Comparison of ENCODE assay signal across 9 cellular contexts in the genomic region with DNA sequence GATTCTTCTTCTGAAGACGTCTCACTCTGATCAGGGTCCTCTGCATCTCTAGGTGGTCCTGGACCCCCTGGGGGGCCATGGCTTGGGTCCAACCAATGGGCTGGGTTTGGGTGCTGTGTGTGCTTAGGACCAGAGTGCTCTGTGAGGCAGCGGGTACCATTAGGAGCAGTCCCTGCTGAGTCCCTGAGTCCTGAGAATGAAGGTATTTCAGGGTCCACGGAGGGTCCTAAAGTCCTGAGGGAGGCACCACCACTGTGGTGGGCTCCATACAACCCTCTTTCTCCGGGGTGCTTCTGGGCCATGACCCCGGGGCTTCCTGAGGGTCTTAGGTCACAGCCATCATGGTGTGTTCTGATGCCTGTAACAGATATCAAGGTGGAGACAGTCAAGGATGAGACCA. TPM values are rescaled to one million over a fixed set of nuclear protein-coding genes. Genes with fewer than 3 reads are reported as not detected.
DNase-seq lines count a peak whose midpoint lies in the region; TF ChIP-seq lines count a peak whose summit lies in the region.
"Had no signal": no experiment of that assay in that cellular context is flagged by ENCODE, and none has a peak within 500 bp of the region (broad histone marks: within the 10 kb centered on the region; RNA-seq: fewer than 3 reads in every experiment).

No MANE protein-coding gene starts in this region.

- peak overlapping the region; percentile 89 for H3K4me3 ChIP-seq in GM12865 (ENCODE audit: low read depth, low read length)
- H3K4me3 ChIP-seq in SJSA1: peak overlapping the region; percentile 54
- H3K4me3 ChIP-seq in esophagus squamous epithelium: peak overlapping the region in 1 of 4 donors; percentile 75
- H3K4me3 ChIP-seq in sigmoid colon: peak overlapping the region in 1 of 4 donors; percentile 81
- H3K4me3 ChIP-seq in prostate gland: no peak overlapping the region

- no peaks in the 10 kb centered on the region for H3K9me3 ChIP-seq in SJSA1 (replicated peaks)
- H3K9me3 ChIP-seq in esophagus squamous epithelium: no peaks in the 10 kb centered on the region
- H3K9me3 ChIP-seq in sigmoid colon: no peaks in the 10 kb centered on the region
- no peaks in the 10 kb centered on the region for H3K9me3 ChIP-seq in prostate gland

- H3K4me1 ChIP-seq in SJSA1 (replicated peaks) (peaks cover 20% of the 10 kb centered on the region), esophagus squamous epithelium (peaks cover 30 to 82% (median 43%) of the 10 kb centered on the region in 3 donors), sigmoid colon (peaks cover 0 to 54% (median 47%) of the 10 kb centered on the region in 4 donors), prostate gland (replicated peaks) (peaks cover 12% of the 10 kb centered on the region)

- H3K36me3 ChIP-seq in SJSA1: peaks cover 31% of the 10 kb centered on the region
- peaks cover 0 to under 1% (median 0%) of the 10 kb centered on the region in 3 donors for H3K36me3 ChIP-seq in esophagus squamous epithelium
- H3K36me3 ChIP-seq in sigmoid colon: peaks cover 0 to 8% (median 1%) of the 10 kb centered on the region in 4 donors
- H3K36me3 ChIP-seq in prostate gland: no peaks in the 10 kb centered on the region

- TF ChIP-seq CTCF in GM12865 (IDR thresholded peaks at IDR 0.05; ENCODE audit: insufficient read depth, low read depth, low read length, missing control alignments): no peak
- TF ChIP-seq CTCF in esophagus squamous epithelium (IDR thresholded peaks at IDR 0.05): no peak
- TF ChIP-seq CTCF in sigmoid colon (IDR thresholded peaks at IDR 0.05): no peak
- no peak for TF ChIP-seq CTCF in prostate gland (IDR thresholded peaks at IDR 0.05)

- no peak for TF ChIP-seq EP300 in sigmoid colon (IDR thresholded peaks at IDR 0.05)

- no peak for DNase-seq in GM12865 (ENCODE audit: low read depth)
- DNase-seq in SJSA1 (ENCODE audit: low read depth in 1 of 2, low spot score in 2 of 2): no peak
- no peak for DNase-seq in esophagus squamous epithelium (lab: John Stamatoyannopoulos, UW)
- peak; percentile 67 for DNase-seq in sigmoid colon
- DNase-seq in SW480 (ENCODE audit: low spot score): no peak
- DNase-seq in mucosa of gallbladder (ENCODE audit: low spot score): no peak
- no peak for DNase-seq in prostate gland (ENCODE audit: low spot score)
- no peak for DNase-seq in medulla oblongata (ENCODE audit: extremely low spot score)
- DNase-seq: NCI-H1105 treated with DMSO at 0.1 percent for 48 hours had no signal

- 83 to 95% methylated on average over 1 to 4 of the region's 5 CpGs for WGBS in esophagus squamous epithelium, 2 donors
- WGBS in sigmoid colon, 2 donors: 91 to 94% methylated on average over 5 of the region's 5 CpGs
- WGBS in prostate gland: 81% methylated on average over 5 of the region's 5 CpGs

- TF ChIP-seq POLR2A in esophagus squamous epithelium (IDR thresholded peaks at IDR 0.05) (no peak), sigmoid colon (IDR thresholded peaks at IDR 0.05) (no peak), prostate gland (IDR thresholded peaks at IDR 0.05) (no peak)

- H3K27me3 ChIP-seq in SJSA1 (replicated peaks): no peaks in the 10 kb centered on the region
- H3K27me3 ChIP-seq in esophagus squamous epithelium: no peaks in the 10 kb centered on the region
- H3K27me3 ChIP-seq in sigmoid colon: no peaks in the 10 kb centered on the region
- H3K27me3 ChIP-seq in prostate gland (replicated peaks; ENCODE audit: insufficient read depth): no peaks in the 10 kb centered on the region

- intact Hi-C loops in esophagus squamous epithelium (cut with DNase I): loop anchor here (5.0 kb wide), 1 partner anchor 99 kb away; a partner anchor contains a TSS
- intact Hi-C loops in sigmoid colon (cut with DNase I): no loop called here
- intact Hi-C loops in prostate gland (cut with DNase I): no loop called here

- no peak overlapping the region for H3K27ac ChIP-seq in SJSA1
- peak overlapping the region; percentile 91 to 98 (median 96) for H3K27ac ChIP-seq in esophagus squamous epithelium
- peak overlapping the region; percentile 86 to 94 (median 92) for H3K27ac ChIP-seq in sigmoid colon
- H3K27ac ChIP-seq in prostate gland: peak overlapping the region in 1 of 2 donors; percentile 74

RNA-seq across cellular contexts. Expression of a gene that starts 1.0 kb away (rescaled TPM):
- total RNA-seq in SJSA1 (2014; rRNA removed; shearing (Covaris generic)): 41.6 and 58.1 TPM in 2 replicates
- total RNA-seq in esophagus squamous epithelium (10 to 100 TPM; 15.3 to 30.2 (median 19.9) TPM), sigmoid colon (10 to 100 TPM; 19.0 to 31.3 (median 25.4) TPM), mucosa of gallbladder (31.6 TPM), prostate gland (10 to 100 TPM; 58.0 to 79.6 TPM)
- 10 to 100 TPM; 13.2 to 27.2 (median 14.4) TPM for polyA plus RNA-seq in sigmoid colon

RNA-seq across cellular contexts. Expression of a gene that starts 10.5 kb away (rescaled TPM):
- total RNA-seq in SJSA1 (2014; rRNA removed; shearing (Covaris generic)): 15.4 and 15.7 TPM in 2 replicates
- total RNA-seq in esophagus squamous epithelium (10 to 100 TPM; 29.9 to 31.9 (median 31.1) TPM), sigmoid colon (10 to 100 TPM in 2 of 4 donors, 1 to 10 TPM in 2; 9.1 to 18.1 (median 12.0) TPM), mucosa of gallbladder (66.2 TPM), prostate gland (10 to 100 TPM; 23.1 to 29.3 TPM)
- polyA plus RNA-seq in sigmoid colon: 10 to 100 TPM; 18.0 to 64.6 (median 32.4) TPM

RNA-seq across cellular contexts. Expression of a gene that starts 10.8 kb away (rescaled TPM):
- total RNA-seq in SJSA1 (2014; rRNA removed; shearing (Covaris generic)): 124 and 208 TPM in 2 replicates
- total RNA-seq in esophagus squamous epithelium (10 to 100 TPM; 22.6 to 60.1 (median 53.7) TPM), sigmoid colon (10 to 100 TPM; 49.0 to 81.9 (median 76.9) TPM), mucosa of gallbladder (36.6 TPM), prostate gland (10 to 100 TPM; 65.9 to 75.9 TPM)
- polyA plus RNA-seq in sigmoid colon: 100 to 1,000 TPM in 2 of 3 donors, 10 to 100 TPM in 1; 93.1 to 106 (median 104) TPM

RNA-seq across cellular contexts. Expression of a gene that starts 14.4 kb away (rescaled TPM):
- 9.8 and 14.5 TPM in 2 replicates for total RNA-seq in SJSA1 (2014; rRNA removed; shearing (Covaris generic))
- total RNA-seq in esophagus squamous epithelium (1 to 10 TPM; 1.5 to 3.1 (median 1.8) TPM), sigmoid colon (10 to 100 TPM in 1 of 4 donors, 1 to 10 TPM in 3; 6.0 to 18.0 (median 7.5) TPM), mucosa of gallbladder (5.2 TPM), prostate gland (1 to 10 TPM in 1 of 2 donors, under 1 TPM in 1; 0.46 to 2.6 TPM)
- 1 to 10 TPM; 1.2 to 6.0 (median 2.1) TPM for polyA plus RNA-seq in sigmoid colon

Comparison
In these comparisons a context has a peak if more than half of its experiments do, and no peak if none do; other contexts are left out.
1. H3K4me3 ChIP-seq: peak in GM12865 (single experiment) and SJSA1 (single experiment); none in prostate gland (0 of 2).